In genomic region chr13:46495066-46495465, GRCh38 we compare ENCODE assay signal across 25 cellular contexts.
"Had no signal": no experiment of that assay in that cellular context is flagged by ENCODE, and none has a peak within 500 bp of the region (broad histone marks: within the 10 kb centered on the region; RNA-seq: fewer than 3 reads in every experiment).

No MANE protein-coding gene starts in this region.

- H3K27me3 ChIP-seq: SJCRH30 had no signal

- H3K9ac ChIP-seq: KMS-11 had no signal

- H3K36me3 ChIP-seq: SJCRH30 had no signal

- H3K9me3 ChIP-seq: SJCRH30 had no signal

- DNase-seq: activated CD4-positive, alpha-beta T cell treated with anti-CD3 and anti-CD28 coated beads for 36 hours; activated CD4-positive, alpha-beta T cell treated with anti-CD3 and anti-CD28 coated beads, Interleukin-2, amount 10 ng/mL, durations not matched to agents 7 days and 5 days; activated CD4-positive, alpha-beta T cell treated with anti-CD3 and anti-CD28 coated beads, Interleukin-2, amount 50 U/mL, for 48 hours; activated CD8-positive, alpha-beta T cell treated with anti-CD3 and anti-CD28 coated beads, Interleukin-2, amount 10 ng/mL, durations not matched to agents 7 days and 5 days; activated gamma-delta T cell; activated naive CD4-positive, alpha-beta T cell treated with Interleukin-2 at 50 U/mL for 16 hours; activated naive CD8-positive, alpha-beta T cell treated with anti-CD3 and anti-CD28 coated beads, Interleukin-2, amount 10 ng/mL, durations not matched to agents 7 days and 5 days; activated T-cell treated with anti-CD3 and anti-CD28 coated beads, Interleukin-2, amount 50 U/mL, for 24 hours; NCI-H1092 treated with DMSO at 0.1 percent for 48 hours; NCI-H1417; NCI-H146; NCI-H187 treated with DMSO at 0.1 percent for 48 hours; NCI-H2081; NCI-H2171 treated with DMSO at 0.1 percent for 48 hours; NCI-H2227 treated with DMSO at 0.1 percent for 48 hours; NCI-H446; NCI-H524; NCI-H69; SHP77; SJCRH30; T1000 had no signal

- H3K4me3 ChIP-seq: SJCRH30 had no signal

- H3K27ac ChIP-seq: KMS-11, SJCRH30 had no signal

- ATAC-seq: activated CD4-positive, alpha-beta T cell treated with anti-CD3 and anti-CD28 coated beads for 36 hours; activated CD4-positive, CD25-positive, alpha-beta regulatory T cell treated with anti-CD3 and anti-CD28 coated beads, Interleukin-2, amount 50 U/mL, for 24 hours; activated CD8-positive, alpha-beta T cell treated with anti-CD3 and anti-CD28 coated beads, Interleukin-2, amount 10 ng/mL, durations not matched to agents 7 days and 5 days; Panc1; WTC11 had no signal

- H3K4me2 ChIP-seq: KMS-11 had no signal
